ENCODE assay signal across 8 cellular contexts in genomic region chr2:240513544-240514287, GRCh38. TPM values are rescaled to one million over a fixed set of nuclear protein-coding genes. Genes with fewer than 3 reads are reported as not detected.
DNase-seq lines count a peak whose midpoint lies in the region; ATAC-seq and TF ChIP-seq lines count a peak whose summit lies in the region.

No MANE protein-coding gene starts in this region.

- H3K27ac Mint-ChIP-seq in activated T-helper 1 cell treated with anti-CD3 and anti-CD28 coated beads, Interleukin-12 subunit alpha, Interleukin-12 subunit beta, Interleukin-2, Interleukin-4 antibody, amounts not matched to agents 30 ng/mL and 10 ng/mL and 1 ng/mL, durations not matched to agents 14 hours and 24 hours and 36 hours, result peak overlapping the region; percentile 9

- TF ChIP-seq CTCF in fibroblast of the aortic adventitia (IDR thresholded peaks at IDR 0.05; ENCODE audit: insufficient read depth, low read length), result peak; percentile 93

- DNase-seq in AG20443 (ENCODE audit: low spot score) (peak; percentile 95), RPMI7951 (ENCODE audit: low read depth) (peak; percentile 68), fibroblast of the aortic adventitia (ENCODE audit: low read depth) (peak; percentile 82), nucleus accumbens (lab: John Stamatoyannopoulos, UW) (peak in 39 of 56 donors; percentile 4 to 72 (median 26)), superior temporal gyrus (ENCODE audit: extremely low spot score) (peak; percentile 59)
- peak; percentile 74 for DNase-seq in activated T-helper 1 cell treated with anti-CD3 and anti-CD28 coated beads, Interleukin-12 subunit alpha, Interleukin-12 subunit beta, Interleukin-2, Interleukin-4 antibody, amounts not matched to agents 30 ng/mL and 10 ng/mL and 1 ng/mL, durations not matched to agents 14 hours and 24 hours and 36 hours (ENCODE audit: low spot score)

- H3K4me3 ChIP-seq in fibroblast of the aortic adventitia (ENCODE audit: low read depth, low read length), result no peak overlapping the region

- no peaks in the 10 kb centered on the region for H3K9me3 Mint-ChIP-seq in activated T-helper 1 cell treated with anti-CD3 and anti-CD28 coated beads, Interleukin-12 subunit alpha, Interleukin-12 subunit beta, Interleukin-2, Interleukin-4 antibody, amounts not matched to agents 30 ng/mL and 10 ng/mL and 1 ng/mL, durations not matched to agents 14 hours and 24 hours and 36 hours

- peaks cover 9% of the 10 kb centered on the region for H3K4me1 Mint-ChIP-seq in activated T-helper 1 cell treated with anti-CD3 and anti-CD28 coated beads, Interleukin-12 subunit alpha, Interleukin-12 subunit beta, Interleukin-2, Interleukin-4 antibody, amounts not matched to agents 30 ng/mL and 10 ng/mL and 1 ng/mL, durations not matched to agents 14 hours and 24 hours and 36 hours (ENCODE audit: low read depth)

- peak; percentile 94 for ATAC-seq in GM18909 (IDR thresholded peaks at IDR 0.05; ENCODE audit: poor library complexity, unreplicated experiment)
- peak; percentile 93 for ATAC-seq in HG03135 (IDR thresholded peaks at IDR 0.05; ENCODE audit: unreplicated experiment)

- H3K27me3 Mint-ChIP-seq in activated T-helper 1 cell treated with anti-CD3 and anti-CD28 coated beads, Interleukin-12 subunit alpha, Interleukin-12 subunit beta, Interleukin-2, Interleukin-4 antibody, amounts not matched to agents 30 ng/mL and 10 ng/mL and 1 ng/mL, durations not matched to agents 14 hours and 24 hours and 36 hours (ENCODE audit: insufficient read depth), result no peaks in the 10 kb centered on the region

- H3K4me3 Mint-ChIP-seq in activated T-helper 1 cell treated with anti-CD3 and anti-CD28 coated beads, Interleukin-12 subunit alpha, Interleukin-12 subunit beta, Interleukin-2, Interleukin-4 antibody, amounts not matched to agents 30 ng/mL and 10 ng/mL and 1 ng/mL, durations not matched to agents 14 hours and 24 hours and 36 hours, result no peak overlapping the region

- peaks cover 2% of the 10 kb centered on the region for H3K36me3 Mint-ChIP-seq in activated T-helper 1 cell treated with anti-CD3 and anti-CD28 coated beads, Interleukin-12 subunit alpha, Interleukin-12 subunit beta, Interleukin-2, Interleukin-4 antibody, amounts not matched to agents 30 ng/mL and 10 ng/mL and 1 ng/mL, durations not matched to agents 14 hours and 24 hours and 36 hours (ENCODE audit: low read depth)

- intact Hi-C loops in activated T-helper 1 cell treated with anti-CD3 and anti-CD28 coated beads, Interleukin-12 subunit alpha, Interleukin-12 subunit beta, Interleukin-2, Interleukin-4 antibody, amounts not matched to agents 30 ng/mL and 10 ng/mL and 1 ng/mL, durations not matched to agents 14 hours and 24 hours and 36 hours (cut with micrococcal nuclease), result loop anchor here (1.0 to 10.0 kb wide), 6 partner anchors 48 to 327 kb away; partner anchors contain the start of gene CAPN10

RNA-seq across cellular contexts. Expression of gene ANKMY1, which starts 44.1 kb away (rescaled TPM):
- total RNA-seq in RPMI7951 (2014; rRNA removed; shearing (Covaris generic)), result 3.6 and 4.0 TPM in 2 replicates
- total RNA-seq in activated T-helper 1 cell treated with anti-CD3 and anti-CD28 coated beads, Interleukin-12 subunit alpha, Interleukin-12 subunit beta, Interleukin-2, Interleukin-4 antibody, amounts not matched to agents 30 ng/mL and 10 ng/mL and 1 ng/mL, durations not matched to agents 14 hours and 24 hours and 36 hours, result 21.9 and 25.2 TPM in 2 replicates
- 10.7 and 11.0 TPM in 2 replicates for total RNA-seq in fibroblast of the aortic adventitia (ENCODE audit: low replicate concordance)

RNA-seq across cellular contexts. Expression of gene DUSP28, which starts 46.4 kb away (rescaled TPM):
- 5.3 and 11.7 TPM in 2 replicates for total RNA-seq in RPMI7951 (2014; rRNA removed; shearing (Covaris generic))
- total RNA-seq in activated T-helper 1 cell treated with anti-CD3 and anti-CD28 coated beads, Interleukin-12 subunit alpha, Interleukin-12 subunit beta, Interleukin-2, Interleukin-4 antibody, amounts not matched to agents 30 ng/mL and 10 ng/mL and 1 ng/mL, durations not matched to agents 14 hours and 24 hours and 36 hours, result 8.6 and 10.7 TPM in 2 replicates
- total RNA-seq in fibroblast of the aortic adventitia (ENCODE audit: low replicate concordance), result 3.6 and 6.1 TPM in 2 replicates

RNA-seq across cellular contexts. Expression of gene RNPEPL1, which starts 54.6 kb away (rescaled TPM):
- 13.1 and 15.4 TPM in 2 replicates for total RNA-seq in RPMI7951 (2014; rRNA removed; shearing (Covaris generic))
- 61.8 and 62.8 TPM in 2 replicates for total RNA-seq in activated T-helper 1 cell treated with anti-CD3 and anti-CD28 coated beads, Interleukin-12 subunit alpha, Interleukin-12 subunit beta, Interleukin-2, Interleukin-4 antibody, amounts not matched to agents 30 ng/mL and 10 ng/mL and 1 ng/mL, durations not matched to agents 14 hours and 24 hours and 36 hours
- total RNA-seq in fibroblast of the aortic adventitia (ENCODE audit: low replicate concordance), result 11.3 and 12.7 TPM in 2 replicates

Comparison
In these comparisons a context has a peak if more than half of its experiments do, and no peak if none do; other contexts are left out.
1. DNase-seq: peak in every context shown above with its lines; median percentile 95 in AG20443; 82 in fibroblast of the aortic adventitia; 74 in activated T-helper 1 cell treated with anti-CD3 and anti-CD28 coated beads, Interleukin-12 subunit alpha, Interleukin-12 subunit beta, Interleukin-2, Interleukin-4 antibody, amounts not matched to agents 30 ng/mL and 10 ng/mL and 1 ng/mL, durations not matched to agents 14 hours and 24 hours and 36 hours; 68 in RPMI7951; 59 in superior temporal gyrus; 26 in nucleus accumbens.